ENCODE assay signal across 27 cellular contexts in genomic region chr3:76097588-76097975, GRCh38.
"Had no signal": no experiment of that assay in that cellular context is flagged by ENCODE, and none has a peak within 500 bp of the region (broad histone marks: within the 10 kb centered on the region; RNA-seq: fewer than 3 reads in every experiment).

No MANE protein-coding gene starts in this region.

- H3K9me3 ChIP-seq: ascending aorta, SJCRH30, SK-N-SH had no signal

- H3K27ac Mint-ChIP-seq: activated CD4-positive, alpha-beta T cell treated with anti-CD3 and anti-CD28 coated beads for 36 hours; activated CD8-positive, alpha-beta T cell treated with anti-CD3 and anti-CD28 coated beads, Interleukin-2, amount 10 ng/mL, durations not matched to agents 7 days and 5 days; activated naive CD8-positive, alpha-beta T cell treated with anti-CD3 and anti-CD28 coated beads, Interleukin-2, amount 10 ng/mL, durations not matched to agents 7 days and 5 days had no signal

- H3K4me3 Mint-ChIP-seq: activated CD4-positive, alpha-beta T cell treated with anti-CD3 and anti-CD28 coated beads for 36 hours; activated CD8-positive, alpha-beta T cell treated with anti-CD3 and anti-CD28 coated beads, Interleukin-2, amount 10 ng/mL, durations not matched to agents 7 days and 5 days; activated naive CD8-positive, alpha-beta T cell treated with anti-CD3 and anti-CD28 coated beads, Interleukin-2, amount 10 ng/mL, durations not matched to agents 7 days and 5 days had no signal

- ATAC-seq: activated CD4-positive, alpha-beta T cell treated with anti-CD3 and anti-CD28 coated beads for 36 hours; activated CD8-positive, alpha-beta T cell treated with anti-CD3 and anti-CD28 coated beads, Interleukin-2, amount 10 ng/mL, durations not matched to agents 7 days and 5 days; Panc1 had no signal

- H3K36me3 ChIP-seq: ascending aorta, SJCRH30 had no signal

- H3K4me1 Mint-ChIP-seq: activated CD4-positive, alpha-beta T cell treated with anti-CD3 and anti-CD28 coated beads for 36 hours; activated naive CD8-positive, alpha-beta T cell treated with anti-CD3 and anti-CD28 coated beads, Interleukin-2, amount 10 ng/mL, durations not matched to agents 7 days and 5 days had no signal

- H3K4me3 ChIP-seq: ascending aorta, SJCRH30 had no signal

- H3K4me1 ChIP-seq: ascending aorta, SJCRH30 had no signal

- H3K27ac ChIP-seq: ascending aorta, SJCRH30, VCaP had no signal

- H3K9ac ChIP-seq: SK-N-SH had no signal

- H3K36me3 Mint-ChIP-seq: activated naive CD8-positive, alpha-beta T cell treated with anti-CD3 and anti-CD28 coated beads, Interleukin-2, amount 10 ng/mL, durations not matched to agents 7 days and 5 days had no signal

- H3K4me2 ChIP-seq: SK-N-SH had no signal

- H3K27me3 Mint-ChIP-seq: activated CD4-positive, alpha-beta T cell treated with anti-CD3 and anti-CD28 coated beads for 36 hours; activated naive CD8-positive, alpha-beta T cell treated with anti-CD3 and anti-CD28 coated beads, Interleukin-2, amount 10 ng/mL, durations not matched to agents 7 days and 5 days had no signal

- DNase-seq: activated CD4-positive, alpha-beta T cell treated with anti-CD3 and anti-CD28 coated beads for 36 hours; activated CD4-positive, alpha-beta T cell treated with anti-CD3 and anti-CD28 coated beads, Interleukin-2, amount 50 U/mL, for 4 hours; activated CD8-positive, alpha-beta memory T cell treated with anti-CD3 and anti-CD28 coated beads, Interleukin-2, amount 50 U/mL, for 48 hours; activated CD8-positive, alpha-beta T cell treated with anti-CD3 and anti-CD28 coated beads, Interleukin-2, amount 10 ng/mL, durations not matched to agents 7 days and 5 days; activated naive CD4-positive, alpha-beta T cell treated with anti-CD3 and anti-CD28 coated beads, Interleukin-2, amount 50 U/mL, for 16 hours; activated naive CD8-positive, alpha-beta T cell treated with anti-CD3 and anti-CD28 coated beads, Interleukin-2, amount 10 ng/mL, durations not matched to agents 7 days and 5 days; activated T-cell treated with anti-CD3 and anti-CD28 coated beads, Interleukin-2, amount 50 U/mL, for 1 hour; amniotic stem cell; cerebellar nuclear complex; MM.1S; NCI-H1105; NCI-H1436; NCI-H1694 treated with DMSO at 0.1 percent for 48 hours; NCI-H2029 treated with DMSO at 0.1 percent for 48 hours; NCI-H345; NCI-H510A; NCI-H526 treated with DMSO at 0.1 percent for 48 hours; NCI-H82; OCI-M1; Right ventricle myocardium superior; RPMI8226; SK-N-SH; T-helper 1 cell had no signal

- H3K27me3 ChIP-seq: ascending aorta, SJCRH30 had no signal
